Comparison of ENCODE assay signal across 2 cellular contexts in the genomic region with DNA sequence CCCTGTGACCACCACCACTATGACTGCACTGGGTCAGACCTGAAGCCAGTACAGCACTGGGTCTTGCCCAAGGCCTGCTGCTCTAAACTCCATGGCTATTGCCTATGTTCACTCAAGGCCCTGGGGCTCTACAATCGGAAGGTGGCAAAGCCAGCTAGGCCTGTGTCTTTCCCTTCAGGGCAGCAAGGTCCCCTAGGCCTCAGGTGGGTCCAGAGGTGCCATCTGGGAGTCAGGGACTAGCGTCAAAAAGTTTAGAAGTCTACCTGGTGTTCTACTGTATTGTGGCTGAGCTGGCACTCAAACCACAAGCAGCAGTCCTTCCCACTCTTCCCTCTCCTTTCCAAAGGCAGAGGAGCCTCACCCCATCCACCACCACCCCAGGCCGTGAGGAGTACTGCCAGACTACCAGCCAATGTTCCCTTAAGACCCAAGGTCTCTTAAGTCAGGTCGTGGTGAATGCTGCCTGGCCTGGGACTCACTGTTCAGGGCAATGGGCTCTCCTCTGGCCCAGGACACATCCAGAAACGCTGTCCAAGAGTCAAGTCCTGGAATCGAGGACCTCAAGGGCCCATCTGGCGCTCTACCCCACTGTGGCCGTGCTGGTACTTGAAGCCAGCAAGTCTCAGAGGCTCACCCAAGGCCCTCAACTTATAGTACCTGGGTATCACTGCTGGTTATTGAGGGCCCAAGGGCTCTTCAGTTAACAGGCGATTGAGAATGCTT.
TF ChIP-seq lines count a peak whose summit lies in the region.

No MANE protein-coding gene starts in this region.

TF ChIP-seq in Ishikawa, 13 proteins besides CTCF, POLR2A, EP300 and RAD21:
- peak; percentile 26; the same call in 1 of the 2 replicates for TF ChIP-seq REST (IDR thresholded peaks at IDR 0.05; ENCODE audit: low read depth)
- TF ChIP-seq, protein P1, sequence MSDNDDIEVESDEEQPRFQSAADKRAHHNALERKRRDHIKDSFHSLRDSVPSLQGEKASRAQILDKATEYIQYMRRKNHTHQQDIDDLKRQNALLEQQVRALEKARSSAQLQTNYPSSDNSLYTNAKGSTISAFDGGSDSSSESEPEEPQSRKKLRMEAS (IDR thresholded peaks at IDR 0.05), result no peak

TF ChIP-seq in HepG2, 621 proteins besides CTCF, POLR2A, EP300 and RAD21 (continued from another document):
- no peak for TF ChIP-seq MNT (IDR thresholded peaks at IDR 0.05)
- no peak for TF ChIP-seq ZNF333 (CRISPR knock-in tag; IDR thresholded peaks at IDR 0.05; ENCODE audit: borderline replicate concordance)
- no peak for TF ChIP-seq TGIF2 (CRISPR knock-in tag; IDR thresholded peaks at IDR 0.05)
- no peak for TF ChIP-seq ZSCAN29 (CRISPR knock-in tag; conservative IDR thresholded peaks at IDR 0.05)
- TF ChIP-seq, protein P2, sequence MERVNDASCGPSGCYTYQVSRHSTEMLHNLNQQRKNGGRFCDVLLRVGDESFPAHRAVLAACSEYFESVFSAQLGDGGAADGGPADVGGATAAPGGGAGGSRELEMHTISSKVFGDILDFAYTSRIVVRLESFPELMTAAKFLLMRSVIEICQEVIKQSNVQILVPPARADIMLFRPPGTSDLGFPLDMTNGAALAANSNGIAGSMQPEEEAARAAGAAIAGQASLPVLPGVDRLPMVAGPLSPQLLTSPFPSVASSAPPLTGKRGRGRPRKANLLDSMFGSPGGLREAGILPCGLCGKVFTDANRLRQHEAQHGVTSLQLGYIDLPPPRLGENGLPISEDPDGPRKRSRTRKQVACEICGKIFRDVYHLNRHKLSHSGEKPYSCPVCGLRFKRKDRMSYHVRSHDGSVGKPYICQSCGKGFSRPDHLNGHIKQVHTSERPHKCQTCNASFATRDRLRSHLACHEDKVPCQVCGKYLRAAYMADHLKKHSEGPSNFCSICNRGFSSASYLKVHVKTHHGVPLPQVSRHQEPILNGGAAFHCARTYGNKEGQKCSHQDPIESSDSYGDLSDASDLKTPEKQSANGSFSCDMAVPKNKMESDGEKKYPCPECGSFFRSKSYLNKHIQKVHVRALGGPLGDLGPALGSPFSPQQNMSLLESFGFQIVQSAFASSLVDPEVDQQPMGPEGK (CRISPR knock-in tag; IDR thresholded peaks at IDR 0.05), result no peak
- no peak for TF ChIP-seq HMG20A (CRISPR knock-in tag; IDR thresholded peaks at IDR 0.05; ENCODE audit: borderline replicate concordance)
- TF ChIP-seq NR2F2 (IDR thresholded peaks at IDR 0.05; ENCODE audit: borderline replicate concordance, low read depth), result no peak
- no peak for TF ChIP-seq IRF9 (CRISPR knock-in tag; IDR thresholded peaks at IDR 0.05; ENCODE audit: borderline replicate concordance)
- no peak for TF ChIP-seq RBM22 (optimal IDR thresholded peaks at IDR 0.05; ENCODE audit: low read length)
- no peak for TF ChIP-seq TOPORS (CRISPR knock-in tag; IDR thresholded peaks at IDR 0.05)
TF ChIP-seq in HepG2: peak in this region for 0.
